Comparison of ENCODE assay signal across 8 cellular contexts in the genomic region with DNA sequence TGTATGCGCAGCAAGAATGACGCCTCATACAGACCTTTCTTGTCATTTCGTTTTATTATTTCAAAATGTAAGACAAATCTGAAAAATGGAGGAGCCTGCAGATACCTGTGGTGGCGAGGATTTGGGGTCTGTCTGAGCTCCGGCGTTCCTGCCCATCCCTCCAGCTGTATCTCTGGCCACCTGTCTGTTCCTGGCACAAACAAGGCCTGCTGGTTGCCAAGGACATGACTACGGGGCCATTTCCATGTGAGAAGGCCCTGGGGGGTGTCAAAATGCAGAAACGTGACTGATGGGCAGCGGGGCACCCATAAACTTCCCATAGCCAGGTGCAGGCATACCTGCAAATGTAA.
DNase-seq lines count a peak whose midpoint lies in the region; ATAC-seq and TF ChIP-seq lines count a peak whose summit lies in the region.

No MANE protein-coding gene starts in this region.

- no peak overlapping the region for H3K27ac ChIP-seq in RWPE2 (ENCODE audit: poor library complexity, severe bottlenecking)

- peaks cover 7% of the 10 kb centered on the region for H3K27me3 ChIP-seq in RWPE2 (ENCODE audit: insufficient read depth, poor library complexity, severe bottlenecking)

- H3K4me1 ChIP-seq in RWPE2 (ENCODE audit: insufficient read depth, poor library complexity, severe bottlenecking) = peaks cover 7% of the 10 kb centered on the region

- no peaks in the 10 kb centered on the region for H3K9me3 ChIP-seq in RWPE2 (ENCODE audit: severe bottlenecking)

- TF ChIP-seq CTCF in RWPE2 (IDR thresholded peaks at IDR 0.05; ENCODE audit: poor library complexity, severe bottlenecking) (no peak), fibroblast of pulmonary artery (IDR thresholded peaks at IDR 0.05; ENCODE audit: low read length, missing control alignments) (no peak)

- H3K4me3 ChIP-seq in RWPE2 (ENCODE audit: severe bottlenecking) = peak overlapping the region; percentile 30
- peak overlapping the region; percentile 49 for H3K4me3 ChIP-seq in fibroblast of pulmonary artery (replicated peaks; ENCODE audit: low read depth, low read length)
- H3K4me3 ChIP-seq in skeletal muscle cell (ENCODE audit: low read depth, low read length) = peak overlapping the region; percentile 51

- no peaks in the 10 kb centered on the region for H3K36me3 ChIP-seq in RWPE2 (ENCODE audit: low read depth)

- DNase-seq in RWPE2 (ENCODE audit: low spot score) (no peak), fibroblast of pulmonary artery (ENCODE audit: low read depth) (no peak), skeletal muscle cell (ENCODE audit: low read depth) (no peak), NCI-H524 (lab: John Stamatoyannopoulos, UW) (no peak)
- DNase-seq in stimulated activated CD4-positive, alpha-beta T cell treated with anti-CD3 and anti-CD28 coated beads, Interleukin-4, amount 100 ng/mL, for 24 hours = no peak

- ATAC-seq in GM18511 (IDR thresholded peaks at IDR 0.05; ENCODE audit: unreplicated experiment) (peak; percentile 30), RWPE2 (ENCODE audit: low read depth) (no peak), GM18870 (IDR thresholded peaks at IDR 0.05; ENCODE audit: unreplicated experiment) (no peak), HG03378 (IDR thresholded peaks at IDR 0.05; ENCODE audit: unreplicated experiment) (no peak)
